Comparison of ENCODE assay signal across 9 cellular contexts in the genomic region with DNA sequence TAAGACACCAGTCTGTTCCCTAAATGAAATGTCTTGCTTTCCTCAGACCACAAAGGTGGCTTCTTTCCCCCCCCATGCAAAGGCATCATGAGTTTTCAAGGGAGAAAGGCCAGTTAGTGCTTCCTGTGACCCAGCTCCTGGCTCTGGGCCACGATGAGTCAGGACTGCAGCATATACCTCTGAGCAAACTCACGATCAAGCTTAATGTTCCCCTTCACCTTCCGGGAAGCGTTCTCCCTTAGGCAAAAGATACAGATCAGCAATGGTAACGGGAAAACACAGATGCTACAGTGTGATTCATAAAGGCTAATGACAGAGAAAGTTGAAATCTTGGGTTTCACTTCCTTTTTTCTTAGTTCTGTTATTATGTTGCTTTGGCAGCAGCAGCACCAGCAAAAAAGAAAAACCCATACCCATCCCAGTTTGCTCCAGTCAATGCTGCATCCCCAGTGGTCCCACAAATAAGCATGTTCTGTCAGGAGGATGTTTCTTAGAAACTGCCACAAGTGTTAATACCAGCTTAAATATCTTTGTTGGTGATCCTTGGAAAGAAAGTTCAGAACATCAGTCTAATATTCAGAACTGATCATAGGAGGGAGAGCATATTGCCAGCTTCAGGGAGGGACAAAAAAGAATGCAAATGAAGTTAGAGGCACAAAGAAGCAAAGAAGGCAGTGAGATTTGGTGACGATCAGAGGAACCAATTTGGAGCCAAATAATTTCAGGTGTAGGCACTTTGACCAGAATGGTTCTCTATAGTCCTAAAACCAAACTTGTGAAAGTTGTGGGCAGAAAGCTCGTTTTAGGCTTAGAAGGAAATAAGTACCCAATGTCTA. TPM values are rescaled to one million over a fixed set of nuclear protein-coding genes. Genes with fewer than 3 reads are reported as not detected.
A peak's percentile ranks its signal among the peaks of the same experiment; 100 is the strongest.
DNase-seq lines count a peak whose midpoint lies in the region; ATAC-seq and TF ChIP-seq lines count a peak whose summit lies in the region.
"Had no signal": no experiment of that assay in that cellular context is flagged by ENCODE, and none has a peak within 500 bp of the region (broad histone marks: within the 10 kb centered on the region; RNA-seq: fewer than 3 reads in every experiment).

No MANE protein-coding gene starts in this region.

- no TSS peak for BruUV-seq in MCF 10A (replicated peaks; lab: Mats Ljungman, UMichigan)

- H3K36me3 Mint-ChIP-seq in MCF 10A (ENCODE audit: insufficient read depth, unreplicated experiment) (no peaks in the 10 kb centered on the region), osteocyte (ENCODE audit: unreplicated experiment) (no peaks in the 10 kb centered on the region)
- no peaks in the 10 kb centered on the region for H3K36me3 Mint-ChIP-seq in activated T-helper 1 cell treated with anti-CD3 and anti-CD28 coated beads, Interleukin-12 subunit alpha, Interleukin-12 subunit beta, Interleukin-2, Interleukin-4 antibody, amounts not matched to agents 30 ng/mL and 10 ng/mL and 1 ng/mL, durations not matched to agents 14 hours and 24 hours and 36 hours (ENCODE audit: low read depth)
- H3K36me3 Mint-ChIP-seq: CD4-positive, CD25-positive, alpha-beta regulatory T cell had no signal

- ATAC-seq in HG02623 (IDR thresholded peaks at IDR 0.05; ENCODE audit: unreplicated experiment): peak; percentile 98

- H3K4me1 Mint-ChIP-seq in MCF 10A (ENCODE audit: insufficient read depth, unreplicated experiment) (peaks cover 11% of the 10 kb centered on the region), osteocyte (ENCODE audit: unreplicated experiment) (no peaks in the 10 kb centered on the region)
- H3K4me1 Mint-ChIP-seq in activated T-helper 1 cell treated with anti-CD3 and anti-CD28 coated beads, Interleukin-12 subunit alpha, Interleukin-12 subunit beta, Interleukin-2, Interleukin-4 antibody, amounts not matched to agents 30 ng/mL and 10 ng/mL and 1 ng/mL, durations not matched to agents 14 hours and 24 hours and 36 hours (ENCODE audit: low read depth): peaks cover 10% of the 10 kb centered on the region

- CTCF ChIA-PET in MCF 10A (lab: Yijun Ruan, JAX): interaction anchor here (0.6 to 3.2 kb wide), 7 partner anchors 9 to 443 kb away, joined by 3 to 16 read pairs (median 5); no protein-coding TSS in a partner anchor

- POLR2A ChIA-PET in MCF 10A (lab: Yijun Ruan, JAX): interaction anchor here (0.6 to 0.8 kb wide), 2 partner anchors 26 to 416 kb away, joined by 3 read pairs; no protein-coding TSS in a partner anchor

- H3K4me3 Mint-ChIP-seq in MCF 10A (ENCODE audit: unreplicated experiment) (no peak overlapping the region), osteocyte (ENCODE audit: unreplicated experiment) (no peak overlapping the region)
- no peak overlapping the region for H3K4me3 Mint-ChIP-seq in activated T-helper 1 cell treated with anti-CD3 and anti-CD28 coated beads, Interleukin-12 subunit alpha, Interleukin-12 subunit beta, Interleukin-2, Interleukin-4 antibody, amounts not matched to agents 30 ng/mL and 10 ng/mL and 1 ng/mL, durations not matched to agents 14 hours and 24 hours and 36 hours

- H3K27me3 Mint-ChIP-seq in MCF 10A (ENCODE audit: insufficient read depth, unreplicated experiment) (no peaks in the 10 kb centered on the region), osteocyte (ENCODE audit: unreplicated experiment) (no peaks in the 10 kb centered on the region)
- H3K27me3 Mint-ChIP-seq in activated T-helper 1 cell treated with anti-CD3 and anti-CD28 coated beads, Interleukin-12 subunit alpha, Interleukin-12 subunit beta, Interleukin-2, Interleukin-4 antibody, amounts not matched to agents 30 ng/mL and 10 ng/mL and 1 ng/mL, durations not matched to agents 14 hours and 24 hours and 36 hours (ENCODE audit: insufficient read depth): peaks cover 2% of the 10 kb centered on the region
- H3K27me3 Mint-ChIP-seq: CD4-positive, CD25-positive, alpha-beta regulatory T cell had no signal

- intact Hi-C loops in MCF 10A (cut with micrococcal nuclease): no loop called here
- intact Hi-C loops in activated T-helper 1 cell treated with anti-CD3 and anti-CD28 coated beads, Interleukin-12 subunit alpha, Interleukin-12 subunit beta, Interleukin-2, Interleukin-4 antibody, amounts not matched to agents 30 ng/mL and 10 ng/mL and 1 ng/mL, durations not matched to agents 14 hours and 24 hours and 36 hours (cut with micrococcal nuclease): no loop called here

- TF ChIP-seq CTCF in MCF 10A (IDR thresholded peaks at IDR 0.05; ENCODE audit: unreplicated experiment) (no peak), osteocyte (IDR thresholded peaks at IDR 0.05) (no peak)

- peak overlapping the region; percentile 74 for H3K27ac Mint-ChIP-seq in MCF 10A (ENCODE audit: low read depth, unreplicated experiment)
- peak overlapping the region; percentile 11 for H3K27ac Mint-ChIP-seq in osteocyte (ENCODE audit: unreplicated experiment)
- no peak overlapping the region for H3K27ac Mint-ChIP-seq in activated T-helper 1 cell treated with anti-CD3 and anti-CD28 coated beads, Interleukin-12 subunit alpha, Interleukin-12 subunit beta, Interleukin-2, Interleukin-4 antibody, amounts not matched to agents 30 ng/mL and 10 ng/mL and 1 ng/mL, durations not matched to agents 14 hours and 24 hours and 36 hours
- H3K27ac Mint-ChIP-seq: CD4-positive, CD25-positive, alpha-beta regulatory T cell had no signal

- DNase-seq in activated CD4-positive, alpha-beta T cell treated with anti-CD3 and anti-CD28 coated beads for 24 hours (ENCODE audit: low read depth in 2 of 2): peak; percentile 2 to 38
- DNase-seq in activated CD4-positive, alpha-beta T cell treated with anti-CD3 and anti-CD28 coated beads, Interleukin-2, amount 50 U/mL, for 1 hour: no peak
- peak; percentile 67 for DNase-seq in NCI-H226
- DNase-seq in MCF 10A (ENCODE audit: unreplicated experiment): peak; percentile 96
- no peak for DNase-seq in osteocyte (ENCODE audit: extremely low spot score, unreplicated experiment)
- DNase-seq in NCI-H510A treated with DMSO at 0.1 percent for 48 hours (lab: John Stamatoyannopoulos, UW): no peak
- DNase-seq in activated T-helper 1 cell treated with anti-CD3 and anti-CD28 coated beads, Interleukin-12 subunit alpha, Interleukin-12 subunit beta, Interleukin-2, Interleukin-4 antibody, amounts not matched to agents 30 ng/mL and 10 ng/mL and 1 ng/mL, durations not matched to agents 14 hours and 24 hours and 36 hours (ENCODE audit: low spot score): no peak
- DNase-seq: CD4-positive, CD25-positive, alpha-beta regulatory T cell had no signal

- H3K9me3 Mint-ChIP-seq in MCF 10A (ENCODE audit: unreplicated experiment) (no peaks in the 10 kb centered on the region), osteocyte (ENCODE audit: unreplicated experiment) (peaks cover 8% of the 10 kb centered on the region)
- H3K9me3 Mint-ChIP-seq in activated T-helper 1 cell treated with anti-CD3 and anti-CD28 coated beads, Interleukin-12 subunit alpha, Interleukin-12 subunit beta, Interleukin-2, Interleukin-4 antibody, amounts not matched to agents 30 ng/mL and 10 ng/mL and 1 ng/mL, durations not matched to agents 14 hours and 24 hours and 36 hours: no peaks in the 10 kb centered on the region

RNA-seq across cellular contexts. Expression of a gene that starts 41.2 kb away (rescaled TPM):
- total RNA-seq in MCF 10A (2022): 1.0 and 1.4 TPM in 2 replicates
- total RNA-seq in osteocyte: not detected in 2 replicates
- total RNA-seq in activated T-helper 1 cell treated with anti-CD3 and anti-CD28 coated beads, Interleukin-12 subunit alpha, Interleukin-12 subunit beta, Interleukin-2, Interleukin-4 antibody, amounts not matched to agents 30 ng/mL and 10 ng/mL and 1 ng/mL, durations not matched to agents 14 hours and 24 hours and 36 hours: 0.52 and 0.71 TPM in 2 replicates

RNA-seq across cellular contexts. Expression of a gene that starts 57.2 kb away (rescaled TPM):
- total RNA-seq in MCF 10A (2022) (not detected in 2 replicates), osteocyte (not detected in 2 replicates)
- total RNA-seq in activated T-helper 1 cell treated with anti-CD3 and anti-CD28 coated beads, Interleukin-12 subunit alpha, Interleukin-12 subunit beta, Interleukin-2, Interleukin-4 antibody, amounts not matched to agents 30 ng/mL and 10 ng/mL and 1 ng/mL, durations not matched to agents 14 hours and 24 hours and 36 hours: not detected in 2 replicates
- total RNA-seq: CD4-positive, CD25-positive, alpha-beta regulatory T cell had no signal

Comparison
In these comparisons a context has a peak if more than half of its experiments do, and no peak if none do; other contexts are left out.
1. DNase-seq: peak in activated CD4-positive, alpha-beta T cell treated with anti-CD3 and anti-CD28 coated beads for 24 hours (2 of 2), NCI-H226 (single experiment) and MCF 10A (single experiment); none in activated CD4-positive, alpha-beta T cell treated with anti-CD3 and anti-CD28 coated beads, Interleukin-2, amount 50 U/mL, for 1 hour (single experiment), osteocyte (single experiment), NCI-H510A treated with DMSO at 0.1 percent for 48 hours (single experiment) and activated T-helper 1 cell treated with anti-CD3 and anti-CD28 coated beads, Interleukin-12 subunit alpha, Interleukin-12 subunit beta, Interleukin-2, Interleukin-4 antibody, amounts not matched to agents 30 ng/mL and 10 ng/mL and 1 ng/mL, durations not matched to agents 14 hours and 24 hours and 36 hours (single experiment).